20 cellular contexts compared by ENCODE assay signal in the genomic region with DNA sequence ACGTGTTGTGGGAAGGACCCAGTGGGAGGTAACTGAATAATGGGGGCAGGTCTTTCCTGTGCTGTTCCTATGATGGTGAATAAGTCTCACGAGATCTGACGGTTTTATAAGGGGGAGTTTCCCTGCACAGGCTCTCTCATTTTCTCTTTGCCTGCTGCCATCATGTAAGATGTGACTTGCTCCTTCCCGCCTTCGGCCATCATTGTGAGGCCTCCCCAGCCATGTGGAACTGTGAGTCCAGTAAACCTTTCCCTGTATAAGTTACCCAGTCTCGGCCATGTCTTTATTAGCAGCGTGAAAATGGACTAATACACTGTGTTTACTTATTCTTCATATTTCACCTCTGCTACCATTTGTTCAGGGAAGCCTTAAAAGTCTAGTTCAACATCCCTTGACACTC.
"Had no signal": no experiment of that assay in that cellular context is flagged by ENCODE, and none has a peak within 500 bp of the region (broad histone marks: within the 10 kb centered on the region; RNA-seq: fewer than 3 reads in every experiment).

No MANE protein-coding gene starts in this region.

- DNase-seq: activated CD4-positive, alpha-beta T cell treated with anti-CD3 and anti-CD28 coated beads, Interleukin-2, amount 50 U/mL, for 4 hours; activated naive CD4-positive, alpha-beta T cell treated with Interleukin-2 at 50 U/mL for 16 hours; activated T-cell treated with anti-CD3 and anti-CD28 coated beads for 4 hours; amniotic stem cell; endodermal cell; foreskin melanocyte; glutamatergic neuron; hypothalamus; islet precursor cell; stimulated activated CD4-positive, alpha-beta T cell treated with anti-CD3 and anti-CD28 coated beads, Interleukin-2, amount 100 ng/mL, for 48 hours; testis; upper lobe of right lung; WERI-Rb-1 had no signal

- H3K27me3 Mint-ChIP-seq: natural killer cell treated with Interleukin-12 subunit alpha and Interleukin-12 subunit beta and Interleukin-15 and Interleukin-18, amount 100 ng/mL, for 72 hours had no signal

- H3K4me3 ChIP-seq: lower lobe of right lung, prostate gland, right atrium auricular region, skin epidermis, testis, upper lobe of right lung had no signal

- H3K9me3 ChIP-seq: lower lobe of right lung, prostate gland, right atrium auricular region, testis, upper lobe of right lung had no signal

- H3K4me1 ChIP-seq: prostate gland had no signal

- H3K9me3 Mint-ChIP-seq: natural killer cell treated with Interleukin-12 subunit alpha and Interleukin-12 subunit beta and Interleukin-15 and Interleukin-18, amount 100 ng/mL, for 72 hours had no signal

- FAIRE-seq: colon had no signal

- H3K4me3 Mint-ChIP-seq: natural killer cell treated with Interleukin-12 subunit alpha and Interleukin-12 subunit beta and Interleukin-15 and Interleukin-18, amount 100 ng/mL, for 72 hours had no signal

- H3K36me3 ChIP-seq: prostate gland, upper lobe of right lung had no signal

- H3K27ac Mint-ChIP-seq: activated T-helper 2 cell treated with anti-CD3 and anti-CD28 coated beads, Interferon-gamma antibody, Interleukin-2, Interleukin-4, amounts not matched to agents 10 μg/mL and 5 μg/mL and 100 μg/mL, durations not matched to agents 14 hours and 24 hours and 36 hours; endodermal cell; natural killer cell treated with Interleukin-12 subunit alpha and Interleukin-12 subunit beta and Interleukin-15 and Interleukin-18, amount 100 ng/mL, for 72 hours had no signal

- H3K27me3 ChIP-seq: right atrium auricular region, testis, upper lobe of right lung had no signal

- H3K27ac ChIP-seq: lower lobe of right lung, prostate gland, right atrium auricular region, skin epidermis, upper lobe of right lung, WERI-Rb-1 had no signal
